Comparison of ENCODE assay signal across 19 cellular contexts in genomic region chr11:38384568-38384967, GRCh38.
DNase-seq lines count a peak whose midpoint lies in the region; ATAC-seq and TF ChIP-seq lines count a peak whose summit lies in the region.
"Had no signal": no experiment of that assay in that cellular context is flagged by ENCODE, and none has a peak within 500 bp of the region (broad histone marks: within the 10 kb centered on the region; RNA-seq: fewer than 3 reads in every experiment).

No MANE protein-coding gene starts in this region.

- no peak for TF ChIP-seq CTCF in astrocyte of the spinal cord (IDR thresholded peaks at IDR 0.05; ENCODE audit: low read depth, low read length)

- H3K36me3 ChIP-seq in MG63 = no peaks in the 10 kb centered on the region

- H3K9me3 ChIP-seq in MG63 = no peaks in the 10 kb centered on the region
- H3K9me3 ChIP-seq: SK-N-SH had no signal

- H3K4me3 Mint-ChIP-seq in activated T-helper 17 cell treated with anti-CD3 and anti-CD28 coated beads, Interleukin-2, amount 50 U/mL, for 72 hours = no peak overlapping the region
- H3K4me3 Mint-ChIP-seq: HFFc6 had no signal

- H3K4me3 ChIP-seq in MG63 (no peak overlapping the region), astrocyte of the spinal cord (ENCODE audit: low read depth, low read length) (no peak overlapping the region)
- H3K4me3 ChIP-seq: GM12878, GM23248 had no signal

- H3K9me3 Mint-ChIP-seq in activated T-helper 17 cell treated with anti-CD3 and anti-CD28 coated beads, Interleukin-2, amount 50 U/mL, for 72 hours = peaks cover 9% of the 10 kb centered on the region

- ATAC-seq in activated T-helper 17 cell treated with anti-CD3 and anti-CD28 coated beads, Interleukin-2, amount 50 U/mL, for 72 hours (replicated peaks) = no peak
- ATAC-seq: GM12878, Right ventricle myocardium inferior had no signal

- no peaks in the 10 kb centered on the region for H3K27me3 ChIP-seq in MG63

- in situ Hi-C loops in astrocyte of the spinal cord (cut with HindIII; ENCODE audit: low sequenced_read_pairs) = no loop called here

- H3K27me3 Mint-ChIP-seq in activated T-helper 17 cell treated with anti-CD3 and anti-CD28 coated beads, Interleukin-2, amount 50 U/mL, for 72 hours = no peaks in the 10 kb centered on the region

- DNase-seq in H4 (ENCODE audit: low spot score) (peak; percentile 74), MG63 (peak; percentile 68), astrocyte of the spinal cord (ENCODE audit: low read depth, low spot score) (peak; percentile 52), myocyte (ENCODE audit: low read depth) (peak; percentile 2), erythroblast (lab: John Stamatoyannopoulos, UW) (no peak), COLO829 (ENCODE audit: low spot score) (no peak)
- DNase-seq: C1 segment of cervical spinal cord, COR-L47, GM23248, HFFc6, NCI-H1436 treated with DMSO at 0.1 percent for 48 hours, NCI-H2081 treated with DMSO at 0.1 percent for 48 hours, NCI-H2227 treated with DMSO at 0.1 percent for 48 hours, NCI-H526, SK-N-SH, T-helper 1 cell had no signal

- no peaks in the 10 kb centered on the region for H3K36me3 Mint-ChIP-seq in activated T-helper 17 cell treated with anti-CD3 and anti-CD28 coated beads, Interleukin-2, amount 50 U/mL, for 72 hours (ENCODE audit: low read depth)

- TF ChIP-seq POLR2A in erythroblast (IDR thresholded peaks at IDR 0.05; ENCODE audit: low read length) = no peak

- no peak overlapping the region for H3K27ac Mint-ChIP-seq in activated T-helper 17 cell treated with anti-CD3 and anti-CD28 coated beads, Interleukin-2, amount 50 U/mL, for 72 hours
- H3K27ac Mint-ChIP-seq: HFFc6 had no signal

- no peaks in the 10 kb centered on the region for H3K4me1 Mint-ChIP-seq in activated T-helper 17 cell treated with anti-CD3 and anti-CD28 coated beads, Interleukin-2, amount 50 U/mL, for 72 hours

Comparison
In these comparisons a context has a peak if more than half of its experiments do, and no peak if none do; other contexts are left out.
1. DNase-seq: peak in H4 (single experiment), MG63 (single experiment), astrocyte of the spinal cord (single experiment) and myocyte (single experiment); none in erythroblast (0 of 2) and COLO829 (single experiment).